8 cellular contexts compared by ENCODE assay signal in genomic region chrX:43949669-43950068, GRCh38. TPM values are rescaled to one million over a fixed set of nuclear protein-coding genes. Genes with fewer than 3 reads are reported as not detected.
DNase-seq lines count a peak whose midpoint lies in the region; ATAC-seq and TF ChIP-seq lines count a peak whose summit lies in the region.

No MANE protein-coding gene starts in this region.

- H3K9me3 ChIP-seq in AG04450 (ENCODE audit: control insufficient read depth, insufficient read depth, low read length) = no peaks in the 10 kb centered on the region
- H3K9me3 ChIP-seq in HAP-1 = no peaks in the 10 kb centered on the region

- no peaks in the 10 kb centered on the region for H3K27me3 ChIP-seq in AG04450 (ENCODE audit: control insufficient read depth, insufficient read depth, low read length)
- no peaks in the 10 kb centered on the region for H3K27me3 ChIP-seq in HAP-1 (ENCODE audit: low read depth)

- H3K36me3 ChIP-seq in HAP-1 (replicated peaks) = no peaks in the 10 kb centered on the region

- H3K4me3 ChIP-seq in AG04450 (ENCODE audit: low read depth, low read length) = no peak overlapping the region
- H3K4me3 ChIP-seq in HAP-1 = no peak overlapping the region

- no peak for DNase-seq in AG04450 (ENCODE audit: low read depth, low spot score)
- DNase-seq in HAP-1 (ENCODE audit: low spot score in 2 of 2) = peak; percentile 60 to 80
- DNase-seq in activated CD4-positive, alpha-beta T cell treated with anti-CD3 and anti-CD28 coated beads, Interleukin-2, amount 50 U/mL, for 4 hours = peak; percentile 9 to 13
- DNase-seq in erythroblast (lab: John Stamatoyannopoulos, UW) = peak; percentile 1 to 2
- peak; percentile 24 for DNase-seq in occipital lobe (lab: John Stamatoyannopoulos, UW)
- no peak for DNase-seq in effector CD8-positive, alpha-beta T cell (lab: John Stamatoyannopoulos, UW)

- peaks cover 10% of the 10 kb centered on the region for H3K4me1 ChIP-seq in HAP-1

- CTCF ChIA-PET in AG04450 (lab: Charles Lee) = interaction anchor here (1.0 kb wide), 1 partner anchor 9 kb away, joined by 8 read pairs; no protein-coding TSS in a partner anchor

- ATAC-seq in HG03442 (IDR thresholded peaks at IDR 0.05; ENCODE audit: unreplicated experiment) (no peak), GM19455 (IDR thresholded peaks at IDR 0.05; ENCODE audit: unreplicated experiment) (no peak)

- peak; percentile 29 for TF ChIP-seq CTCF in AG04450 (IDR thresholded peaks at IDR 0.05; ENCODE audit: low read depth, low read length)

- H3K27ac ChIP-seq in AG04450 (ENCODE audit: low read depth, low read length) = no peak overlapping the region

- POLR2A ChIA-PET in AG04450 (lab: Yijun Ruan, JAX) = no interaction called here

- TF ChIP-seq POLR2A in erythroblast (IDR thresholded peaks at IDR 0.05; ENCODE audit: low read length) = no peak

- in situ Hi-C loops in HAP-1 (cut with MboI; ENCODE audit: low sequenced_read_pairs) = loop anchor here (10.0 kb wide), 1 partner anchor 115 kb away; no protein-coding TSS in a partner anchor

RNA-seq across cellular contexts. Expression of gene NDP, which starts 23.5 kb away (rescaled TPM):
- 0.21 and 0.22 TPM in 2 replicates for polyA plus RNA-seq in AG04450 (2011; rRNA removed)
- polyA minus RNA-seq in AG04450 (2011; rRNA and poly(A)+ RNA removed) = 0.22 and 0.41 TPM in 2 replicates
- 15.1 TPM for total RNA-seq in occipital lobe

Comparison
In these comparisons a context has a peak if more than half of its experiments do, and no peak if none do; other contexts are left out.
1. DNase-seq: peak in HAP-1 (2 of 2), activated CD4-positive, alpha-beta T cell treated with anti-CD3 and anti-CD28 coated beads, Interleukin-2, amount 50 U/mL, for 4 hours (2 of 2), erythroblast (2 of 2) and occipital lobe (single experiment); none in AG04450 (single experiment) and effector CD8-positive, alpha-beta T cell (single experiment).